Comparison of ENCODE assay signal across 1 cellular context in genomic region chr6:89352329-89353117, GRCh38.
TF ChIP-seq lines count a peak whose summit lies in the region.

Gene UBE2J1 (minus strand): TSS chr6:89352722. CDS start chr6:89352569, 153 bp downstream.

TF ChIP-seq in HepG2, 621 proteins besides CTCF, POLR2A, EP300 and RAD21 (continued from another document):
- peak; percentile 21; the same call in 1 of the 2 replicates for TF ChIP-seq CAMTA2 (CRISPR knock-in tag; IDR thresholded peaks at IDR 0.05; ENCODE audit: borderline replicate concordance)
- TF ChIP-seq ARID4A (CRISPR knock-in tag; IDR thresholded peaks at IDR 0.05; ENCODE audit: borderline replicate concordance): peak; percentile 70
- no peak for TF ChIP-seq ZNF530 (CRISPR knock-in tag; IDR thresholded peaks at IDR 0.05; ENCODE audit: low read depth)
- TF ChIP-seq MXD4 (CRISPR knock-in tag; IDR thresholded peaks at IDR 0.05): no peak
- TF ChIP-seq TFDP2 (CRISPR knock-in tag; IDR thresholded peaks at IDR 0.05): peak; percentile 42; the same call in 1 of the 2 replicates
- no peak for TF ChIP-seq TRIM22 (IDR thresholded peaks at IDR 0.05)
- peak; percentile 83; the same call in 1 of the 2 replicates for TF ChIP-seq ZFAT (CRISPR knock-in tag; conservative IDR thresholded peaks at IDR 0.05)
- peak; percentile 54; the same call in 1 of the 2 replicates for TF ChIP-seq KLF12 (CRISPR knock-in tag; IDR thresholded peaks at IDR 0.05; ENCODE audit: borderline replicate concordance)
- TF ChIP-seq ZNF34 (CRISPR knock-in tag; IDR thresholded peaks at IDR 0.05; ENCODE audit: borderline replicate concordance): no peak; the same call in 1 of the 2 replicates
- no peak for TF ChIP-seq STAG1 (CRISPR knock-in tag; IDR thresholded peaks at IDR 0.05)
- peak; percentile 62; the same call in 1 of the 2 replicates for TF ChIP-seq RARG (CRISPR knock-in tag; IDR thresholded peaks at IDR 0.05; ENCODE audit: low read depth)
- TF ChIP-seq PATZ1 (CRISPR knock-in tag; IDR thresholded peaks at IDR 0.05): peak; percentile 40
- peak; percentile 44 for TF ChIP-seq MEIS2 (CRISPR knock-in tag; IDR thresholded peaks at IDR 0.05)
- TF ChIP-seq ZNF205 (CRISPR knock-in tag; IDR thresholded peaks at IDR 0.05): no peak
- no peak for TF ChIP-seq GATAD1 (CRISPR knock-in tag; IDR thresholded peaks at IDR 0.05)
- no peak for TF ChIP-seq REST (IDR thresholded peaks at IDR 0.05; ENCODE audit: borderline replicate concordance in 1 of 2, low read depth in 1 of 2, low read length in 2 of 2)
- TF ChIP-seq YEATS4 (CRISPR knock-in tag; IDR thresholded peaks at IDR 0.05; ENCODE audit: borderline replicate concordance): peak; percentile 84
- no peak for TF ChIP-seq ADNP (CRISPR knock-in tag; IDR thresholded peaks at IDR 0.05)
- TF ChIP-seq ZNF383 (CRISPR knock-in tag; IDR thresholded peaks at IDR 0.05; ENCODE audit: borderline replicate concordance): no peak
- TF ChIP-seq JARID2 (CRISPR knock-in tag; IDR thresholded peaks at IDR 0.05; ENCODE audit: insufficient replicate concordance): peak; percentile 43
